8 cellular contexts compared by ENCODE assay signal in the genomic region with DNA sequence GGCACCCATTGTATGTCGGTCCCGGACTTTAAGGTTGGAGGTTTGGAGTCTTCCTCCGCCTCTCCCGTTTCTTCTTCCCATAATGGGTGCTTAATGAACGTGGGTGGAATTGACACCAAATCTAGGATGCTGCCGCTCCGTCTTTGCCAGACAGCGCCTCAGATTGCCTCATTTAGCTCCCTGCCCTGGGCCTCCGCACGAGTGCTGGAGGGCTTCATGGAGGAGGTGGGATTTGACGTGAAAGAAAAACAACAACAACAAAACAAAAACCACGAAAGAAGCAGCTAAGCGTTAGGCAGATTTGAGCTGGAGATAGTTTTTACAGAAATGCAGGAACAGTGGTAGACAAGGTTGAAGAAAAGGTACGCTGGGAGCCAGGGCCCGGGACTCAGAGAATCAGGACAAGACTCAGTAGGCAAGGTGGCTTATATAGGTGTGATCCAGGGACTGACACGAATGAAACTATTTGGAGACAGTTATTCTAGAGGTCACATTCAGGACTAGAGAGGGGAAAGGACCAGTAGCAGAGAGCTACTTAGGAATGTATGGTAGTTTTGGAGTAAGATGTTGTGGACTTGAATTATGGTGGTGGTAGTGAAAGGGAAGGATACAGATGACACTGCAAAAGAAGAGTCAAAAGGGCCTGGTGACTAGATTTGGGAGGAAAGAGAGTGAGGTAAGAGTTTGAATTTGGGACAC. TPM values are rescaled to one million over a fixed set of nuclear protein-coding genes. Genes with fewer than 3 reads are reported as not detected.
DNase-seq lines count a peak whose midpoint lies in the region; ATAC-seq and TF ChIP-seq lines count a peak whose summit lies in the region.

No MANE protein-coding gene starts in this region.

- intact Hi-C loops in adrenal gland (cut with DNase I) (no loop called here), tibial artery (cut with DNase I; ENCODE audit: low total_unique reads) (no loop called here)

- TF ChIP-seq CTCF in adrenal gland (IDR thresholded peaks at IDR 0.05) (no peak), tibial artery (IDR thresholded peaks at IDR 0.05) (no peak)

- H3K4me1 ChIP-seq in adrenal gland (replicated peaks in 1 of 2), result peaks cover 12 to 17% of the 10 kb centered on the region in 2 donors
- H3K4me1 ChIP-seq in tibial artery, result peaks cover 0 to 26% (median 15%) of the 10 kb centered on the region in 4 donors

- WGBS in adrenal gland, 4 donors, result 7 to 10% (median 8%) methylated on average over 13 to 16 of the region's 16 CpGs

- H3K36me3 ChIP-seq in adrenal gland (replicated peaks in 1 of 2) (no peaks in the 10 kb centered on the region), tibial artery (no peaks in the 10 kb centered on the region)

- peak overlapping the region in 4 of 5 donors; percentile 81 to 95 (median 93) for H3K27ac ChIP-seq in adrenal gland
- peak overlapping the region; percentile 83 to 87 for H3K27ac ChIP-seq in tibial artery

- ATAC-seq in HG03025 (IDR thresholded peaks at IDR 0.05; ENCODE audit: low FRiP score, unreplicated experiment) (peak; percentile 10), left lobe of liver (peak; percentile 20)

- TF ChIP-seq POLR2A in adrenal gland (IDR thresholded peaks at IDR 0.05), result no peak

- H3K4me3 ChIP-seq in adrenal gland, result peak overlapping the region; percentile 50 to 96 (median 66)
- H3K4me3 ChIP-seq in tibial artery, result peak overlapping the region; percentile 66 to 69

- peak; percentile 65 for DNase-seq in NCI-H2171 treated with DMSO at 0.1 percent for 48 hours (lab: John Stamatoyannopoulos, UW)
- no peak for DNase-seq in NCI-H2171 (lab: John Stamatoyannopoulos, UW)
- no peak for DNase-seq in adrenal gland
- no peak for DNase-seq in left lobe of liver (ENCODE audit: low spot score)
- no peak for DNase-seq in tibial artery
- no peak for DNase-seq in NCI-H82 (lab: John Stamatoyannopoulos, UW)
- DNase-seq in COLO668 (lab: John Stamatoyannopoulos, UW; ENCODE audit: unreplicated experiment), result no peak

- H3K9me3 ChIP-seq in adrenal gland (replicated peaks in 1 of 3) (no peaks in the 10 kb centered on the region), tibial artery (no peaks in the 10 kb centered on the region)

- H3K27me3 ChIP-seq in adrenal gland, result no peaks in the 10 kb centered on the region
- H3K27me3 ChIP-seq in tibial artery, result no peaks in the 10 kb centered on the region

RNA-seq across cellular contexts. Expression of gene ZNF2, which starts 0.6 kb away (rescaled TPM):
- 1 to 10 TPM; 1.8 to 9.3 (median 5.6) TPM for total RNA-seq in adrenal gland
- 1 to 10 TPM; 2.1 to 5.8 (median 2.8) TPM for polyA plus RNA-seq in adrenal gland
- total RNA-seq in left lobe of liver, result 1.7 TPM

RNA-seq across cellular contexts. Expression of gene ZNF514, which starts 6.6 kb away (rescaled TPM):
- total RNA-seq in adrenal gland (10 to 100 TPM in 5 of 8 donors, 1 to 10 TPM in 3; 4.6 to 20.5 (median 13.4) TPM), left lobe of liver (6.6 TPM)
- 10 to 100 TPM in 2 of 3 donors, 1 to 10 TPM in 1; 8.3 to 26.1 (median 11.7) TPM for polyA plus RNA-seq in adrenal gland

RNA-seq across cellular contexts. Expression of gene ZNF892, which starts 41.1 kb away (rescaled TPM):
- 1 to 10 TPM; 1.4 to 3.7 (median 2.2) TPM for total RNA-seq in adrenal gland
- polyA plus RNA-seq in adrenal gland, result under 1 TPM in 2 of 3 donors, not detected in 1; 0.32 to 0.73 TPM
- 1.3 TPM for total RNA-seq in left lobe of liver

RNA-seq across cellular contexts. Expression of gene MRPS5, which starts 44.6 kb away (rescaled TPM):
- total RNA-seq in adrenal gland (10 to 100 TPM; 41.0 to 64.3 (median 48.4) TPM), left lobe of liver (34.7 TPM)
- 10 to 100 TPM; 72.0 to 96.7 (median 93.4) TPM for polyA plus RNA-seq in adrenal gland
